Comparison of ENCODE assay signal across 1 cellular context in genomic region chr11:46513934-46514342, GRCh38.
TF ChIP-seq lines count a peak whose summit lies in the region.

No MANE protein-coding gene starts in this region.

TF ChIP-seq in GM23338, 12 proteins besides CTCF, POLR2A, EP300 and RAD21 (continued from another document):
- no peak for TF ChIP-seq ZNF462 (CRISPR knock-in tag; IDR thresholded peaks at IDR 0.05)
